In genomic region chr10:84095821-84096497, GRCh38 we compare ENCODE assay signal across 24 cellular contexts. TPM values are rescaled to one million over a fixed set of nuclear protein-coding genes. Genes with fewer than 3 reads are reported as not detected.
A peak's percentile ranks its signal among the peaks of the same experiment; 100 is the strongest.
DNase-seq lines count a peak whose midpoint lies in the region; ATAC-seq and TF ChIP-seq lines count a peak whose summit lies in the region.
"Had no signal": no experiment of that assay in that cellular context is flagged by ENCODE, and none has a peak within 500 bp of the region (broad histone marks: within the 10 kb centered on the region; RNA-seq: fewer than 3 reads in every experiment).

No MANE protein-coding gene starts in this region.

- ATAC-seq in heart left ventricle = peak; percentile 68 to 88 (median 80)
- no peak for ATAC-seq in naive thymus-derived CD4-positive, alpha-beta T cell
- ATAC-seq: GM23338 had no signal

- WGBS in heart left ventricle, 4 donors = 17 to 29% (median 21%) methylated on average over 4 of the region's 4 CpGs

- H3K9me3 ChIP-seq in heart left ventricle (no peaks in the 10 kb centered on the region), neural progenitor cell (ENCODE audit: low read depth) (no peaks in the 10 kb centered on the region)
- H3K9me3 ChIP-seq in naive thymus-derived CD4-positive, alpha-beta T cell (ENCODE audit: control insufficient read depth in 2 of 3, low read length in 3 of 3) = no peaks in the 10 kb centered on the region
- H3K9me3 ChIP-seq: thoracic aorta had no signal

- H3K4me3 ChIP-seq in heart left ventricle (no peak overlapping the region), neural progenitor cell (no peak overlapping the region)
- H3K4me3 ChIP-seq in naive thymus-derived CD4-positive, alpha-beta T cell (ENCODE audit: low read length) = no peak overlapping the region
- H3K4me3 ChIP-seq: coronary artery, GM23338, PC-9, smooth muscle cell, thoracic aorta had no signal

- H3K9me3 Mint-ChIP-seq in brain = peaks cover 0 to 3% (median 0%) of the 10 kb centered on the region in 5 experiments
- no peaks in the 10 kb centered on the region for H3K9me3 Mint-ChIP-seq in neural progenitor cell
- H3K9me3 Mint-ChIP-seq in naive thymus-derived CD4-positive, alpha-beta T cell = no peaks in the 10 kb centered on the region
- H3K9me3 Mint-ChIP-seq: GM23338 had no signal

- no peak overlapping the region for H3K9ac ChIP-seq in neural progenitor cell

- CTCF ChIA-PET in GM10248 (lab: Yijun Ruan, JAX) = no interaction called here
- CTCF ChIA-PET in naive thymus-derived CD4-positive, alpha-beta T cell (lab: Charles Lee) = no interaction called here

- no peak overlapping the region for H3K4me2 ChIP-seq in neural progenitor cell
- H3K4me2 ChIP-seq: GM23338, PC-9, smooth muscle cell had no signal

- H3K4me1 Mint-ChIP-seq in brain = peaks cover 33% of the 10 kb centered on the region
- no peaks in the 10 kb centered on the region for H3K4me1 Mint-ChIP-seq in neural progenitor cell
- no peaks in the 10 kb centered on the region for H3K4me1 Mint-ChIP-seq in naive thymus-derived CD4-positive, alpha-beta T cell
- H3K4me1 Mint-ChIP-seq: GM23338 had no signal

- no peak for TF ChIP-seq POLR2A in heart left ventricle (IDR thresholded peaks at IDR 0.05)

- TF ChIP-seq CTCF in brain (conservative IDR thresholded peaks at IDR 0.05) (no peak), heart left ventricle (IDR thresholded peaks at IDR 0.05) (no peak), neural progenitor cell (IDR thresholded peaks at IDR 0.05) (no peak), GM10248 (IDR thresholded peaks at IDR 0.05; ENCODE audit: control extremely low read depth, extremely low read depth, low read depth, missing control alignments) (no peak)

- POLR2A ChIA-PET in GM10248 (lab: Yijun Ruan, JAX) = no interaction called here
- POLR2A ChIA-PET in naive thymus-derived CD4-positive, alpha-beta T cell (lab: Charles Lee) = no interaction called here

- H4K20me1 ChIP-seq in neural progenitor cell (ENCODE audit: low read depth) = no peaks in the 10 kb centered on the region

- H3F3A ChIP-seq in neural progenitor cell (ENCODE audit: low read depth) = no peaks in the 10 kb centered on the region

- H3K27me3 ChIP-seq in heart left ventricle = peaks cover 0 to 4% (median 0%) of the 10 kb centered on the region in 9 donors
- no peaks in the 10 kb centered on the region for H3K27me3 ChIP-seq in neural progenitor cell
- H3K27me3 ChIP-seq in naive thymus-derived CD4-positive, alpha-beta T cell (ENCODE audit: control insufficient read depth in 2 of 2, insufficient read depth in 2 of 2, low read length in 2 of 2) = no peaks in the 10 kb centered on the region

- H2AFZ ChIP-seq in neural progenitor cell (replicated peaks) = peak overlapping the region; percentile 42
- H2AFZ ChIP-seq: GM23338, PC-9 had no signal

- H3K36me3 Mint-ChIP-seq in brain (no peaks in the 10 kb centered on the region), neural progenitor cell (no peaks in the 10 kb centered on the region)
- no peaks in the 10 kb centered on the region for H3K36me3 Mint-ChIP-seq in naive thymus-derived CD4-positive, alpha-beta T cell

- H3K4me1 ChIP-seq in heart left ventricle (peaks cover 0 to 24% (median 11%) of the 10 kb centered on the region in 12 donors), neural progenitor cell (peaks cover 10% of the 10 kb centered on the region)
- no peaks in the 10 kb centered on the region for H3K4me1 ChIP-seq in naive thymus-derived CD4-positive, alpha-beta T cell (ENCODE audit: control insufficient read depth in 2 of 2, insufficient read depth in 2 of 2, low read length in 2 of 2)

- H3K27me3 Mint-ChIP-seq in brain (no peaks in the 10 kb centered on the region), neural progenitor cell (ENCODE audit: insufficient read depth, low read depth) (peaks cover 3% of the 10 kb centered on the region)
- peaks cover 0 to 27% (median 11%) of the 10 kb centered on the region in 5 donors for H3K27me3 Mint-ChIP-seq in naive thymus-derived CD4-positive, alpha-beta T cell

- H3K27ac Mint-ChIP-seq in brain = peak overlapping the region in 4 of 5 experiments; percentile 29 to 49 (median 40)
- no peak overlapping the region for H3K27ac Mint-ChIP-seq in neural progenitor cell
- no peak overlapping the region for H3K27ac Mint-ChIP-seq in naive thymus-derived CD4-positive, alpha-beta T cell
- H3K27ac Mint-ChIP-seq: GM23338 had no signal

- intact Hi-C loops in heart left ventricle (cut with DNase I) = loop anchor here in 4 of 10 donors (10.0 kb wide), 2 partner anchors 221 to 1301 kb away; no protein-coding TSS in a partner anchor
- intact Hi-C loops in naive thymus-derived CD4-positive, alpha-beta T cell (cut with micrococcal nuclease) = no loop called here

- peak overlapping the region in 4 of 12 donors; percentile 11 to 48 (median 28) for H3K27ac ChIP-seq in heart left ventricle
- no peak overlapping the region for H3K27ac ChIP-seq in neural progenitor cell
- no peak overlapping the region for H3K27ac ChIP-seq in naive thymus-derived CD4-positive, alpha-beta T cell (ENCODE audit: low read depth, low read length)
- H3K27ac ChIP-seq: PC-9, thoracic aorta had no signal

- H3K36me3 ChIP-seq in heart left ventricle = no peaks in the 10 kb centered on the region
- H3K36me3 ChIP-seq in neural progenitor cell = no peaks in the 10 kb centered on the region
- no peaks in the 10 kb centered on the region for H3K36me3 ChIP-seq in naive thymus-derived CD4-positive, alpha-beta T cell (ENCODE audit: control insufficient read depth in 2 of 3, insufficient read depth in 3 of 3, low read length in 3 of 3)
- H3K36me3 ChIP-seq: thoracic aorta had no signal

- H3K79me2 ChIP-seq in neural progenitor cell (ENCODE audit: low read depth) = no peaks in the 10 kb centered on the region

- peak overlapping the region in 1 of 5 experiments; percentile 36 for H3K4me3 Mint-ChIP-seq in brain
- no peak overlapping the region for H3K4me3 Mint-ChIP-seq in neural progenitor cell
- no peak overlapping the region for H3K4me3 Mint-ChIP-seq in naive thymus-derived CD4-positive, alpha-beta T cell
- H3K4me3 Mint-ChIP-seq: GM23338 had no signal

- DNase-seq in HT1080 (ENCODE audit: low read depth) (peak; percentile 38), heart left ventricle (peak in 4 of 5 donors; percentile 11 to 56 (median 48)), neural progenitor cell (ENCODE audit: low spot score) (no peak), hypothalamus (lab: John Stamatoyannopoulos, UW) (no peak), GM10248 (ENCODE audit: extremely low spot score) (no peak), DMS 273 (lab: John Stamatoyannopoulos, UW; ENCODE audit: unreplicated experiment) (no peak)
- no peak for DNase-seq in naive thymus-derived CD4-positive, alpha-beta T cell
- DNase-seq: activated CD4-positive, alpha-beta T cell treated with anti-CD3 and anti-CD28 coated beads for 48 hours; activated CD8-positive, alpha-beta memory T cell treated with anti-CD3 and anti-CD28 coated beads, Interleukin-2, amount 50 U/mL, for 4 hours; AML-193; aorta; glutamatergic neuron; islet precursor cell; KBM-7; MV-4-11; NCI-H2029 treated with DMSO at 0.1 percent for 48 hours; NCI-H526; PC-9; stimulated activated CD4-positive, alpha-beta T cell treated with anti-CD3 and anti-CD28 coated beads, Interleukin-4, amount 100 ng/mL, for 4 hours had no signal

RNA-seq across cellular contexts. Expression of gene GHITM, which starts 43.4 kb away (rescaled TPM):
- total RNA-seq in HT1080 (2014; rRNA removed; shearing (Covaris generic)) = 219 and 262 TPM in 2 replicates
- polyA plus RNA-seq in HT1080 (2015; cell fraction: cytosol; rRNA removed) = 231 and 259 TPM in 2 replicates
- polyA plus RNA-seq in HT1080 (2015; cell fraction: nucleus; rRNA removed) = 159 and 182 TPM in 2 replicates
- polyA plus RNA-seq in brain (ENCODE audit: insufficient read depth, low read depth, low replicate concordance) (112 TPM), heart left ventricle (100 to 1,000 TPM; 274 to 449 TPM)
- total RNA-seq in heart left ventricle (100 to 1,000 TPM; 299 to 603 (median 393) TPM), neural progenitor cell (ENCODE audit: low replicate concordance) (127 and 181 TPM in 2 replicates)
- total RNA-seq in naive thymus-derived CD4-positive, alpha-beta T cell = 100 to 1,000 TPM in 1 of 5 experiments, 10 to 100 TPM in 4; 61.5 to 115 (median 76.3) TPM
- polyA plus RNA-seq in naive thymus-derived CD4-positive, alpha-beta T cell = 100 to 1,000 TPM; 234 to 312 TPM

Comparison
In these comparisons a context has a peak if more than half of its experiments do, and no peak if none do; other contexts are left out.
1. DNase-seq: peak in HT1080 (single experiment) and heart left ventricle (4 of 5); none in neural progenitor cell (single experiment), hypothalamus (0 of 51), GM10248 (single experiment), naive thymus-derived CD4-positive, alpha-beta T cell (0 of 9) and DMS 273 (single experiment).
2. H3K27ac Mint-ChIP-seq: peak in brain (4 of 5); none in neural progenitor cell (single experiment) and naive thymus-derived CD4-positive, alpha-beta T cell (0 of 9).